ENCODE assay signal across 23 cellular contexts in genomic region chr9:81035601-81036000, GRCh38.
"Had no signal": no experiment of that assay in that cellular context is flagged by ENCODE, and none has a peak within 500 bp of the region (broad histone marks: within the 10 kb centered on the region; RNA-seq: fewer than 3 reads in every experiment).

No MANE protein-coding gene starts in this region.

- H3K27ac ChIP-seq: adrenal gland, brain microvascular endothelial cell, RWPE1 had no signal

- ATAC-seq: activated CD8-positive, alpha-beta T cell treated with anti-CD3 and anti-CD28 coated beads for 36 hours; activated naive CD4-positive, alpha-beta T cell treated with anti-CD3 and anti-CD28 coated beads, Interleukin-2, amount 50 U/mL, for 72 hours; Panc1; Right ventricle myocardium inferior had no signal

- H3K36me3 ChIP-seq: adrenal gland, brain microvascular endothelial cell had no signal

- H3K4me3 ChIP-seq: adrenal gland had no signal

- DNase-seq: activated CD4-positive, alpha-beta T cell treated with anti-CD3 and anti-CD28 coated beads, Interleukin-2, amount 10 ng/mL, durations not matched to agents 24 days and 14 days; activated CD4-positive, alpha-beta T cell treated with anti-CD3 and anti-CD28 coated beads, Interleukin-2, amount 50 U/mL, for 4 hours; activated CD8-positive, alpha-beta T cell treated with anti-CD3 and anti-CD28 coated beads for 36 hours; activated gamma-delta T cell treated with Interleukin-2 at 50 U/mL for 16 hours; activated naive CD4-positive, alpha-beta T cell treated with anti-CD3 and anti-CD28 coated beads for 36 hours; activated T-cell treated with anti-CD3 and anti-CD28 coated beads, Interleukin-2, amount 50 U/mL, for 24 hours; adrenal gland; brain microvascular endothelial cell; central memory CD4-positive, alpha-beta T cell; KG1; MM.1S; MV-4-11; NCI-H1092; NCI-H1436 treated with DMSO at 0.1 percent for 48 hours; NCI-H1694 treated with DMSO at 0.1 percent for 48 hours; NCI-H2029; NCI-H345; NCI-H524 treated with DMSO at 0.1 percent for 48 hours; SIG-M5 had no signal

- H3K9me3 ChIP-seq: adrenal gland had no signal

- H3K27me3 ChIP-seq: adrenal gland, brain microvascular endothelial cell had no signal
